Comparison of ENCODE assay signal across 28 cellular contexts in the genomic region with DNA sequence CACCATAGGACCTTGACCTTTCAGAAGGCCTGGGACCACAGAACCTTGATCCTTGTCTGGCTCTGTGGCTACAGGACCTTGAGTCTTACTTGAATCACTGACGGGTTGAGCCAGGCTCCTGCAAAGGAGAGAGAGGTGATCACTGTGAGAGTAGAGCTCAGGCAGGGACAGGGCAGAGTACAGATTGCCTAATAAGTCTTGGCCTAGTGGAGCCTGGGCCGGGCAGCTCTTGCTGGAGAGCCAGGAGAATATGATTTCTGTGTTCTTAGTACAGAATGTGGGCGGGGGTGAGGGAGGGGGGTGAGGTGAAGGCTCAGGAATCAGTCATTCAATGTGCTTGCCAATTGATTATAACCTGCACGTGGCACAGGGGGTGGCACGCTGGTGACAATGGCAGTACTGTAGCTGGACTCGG. TPM values are rescaled to one million over a fixed set of nuclear protein-coding genes. Genes with fewer than 3 reads are reported as not detected.
A peak's percentile ranks its signal among the peaks of the same experiment; 100 is the strongest.
DNase-seq lines count a peak whose midpoint lies in the region; FAIRE-seq and TF ChIP-seq lines count a peak whose summit lies in the region.
"Had no signal": no experiment of that assay in that cellular context is flagged by ENCODE, and none has a peak within 500 bp of the region (broad histone marks: within the 10 kb centered on the region; RNA-seq: fewer than 3 reads in every experiment).

No MANE protein-coding gene starts in this region.

- no peak overlapping the region for H3K4me3 Mint-ChIP-seq in astrocyte (ENCODE audit: unreplicated experiment)
- H3K4me3 Mint-ChIP-seq: CD14-positive monocyte, HFFc6 had no signal

- H3K27ac ChIP-seq in left ventricle myocardium inferior (replicated peaks) (peak overlapping the region; percentile 58), right atrium auricular region (no peak overlapping the region), astrocyte (ENCODE audit: low read depth, low read length) (no peak overlapping the region), liver (ENCODE audit: low read depth in 1 of 2, low read length in 2 of 2) (no peak overlapping the region), small intestine (ENCODE audit: low read depth in 1 of 2, low read length in 1 of 2) (peak overlapping the region in 1 of 2 donors; percentile 56), transverse colon (no peak overlapping the region)
- H3K27ac ChIP-seq: RWPE1, SK-N-MC had no signal

- no peak for TF ChIP-seq POLR2A in transverse colon (IDR thresholded peaks at IDR 0.05)

- WGBS in liver = 45% methylated on average over 6 of the region's 6 CpGs
- WGBS in small intestine, 3 donors = 20 to 63% (median 50%) methylated on average over 6 of the region's 6 CpGs
- 77 to 80% methylated on average over 4 to 6 of the region's 6 CpGs for whole genome bisulfite sequencing in transverse colon (ENCODE audit: low coverage in 1 of 2), 2 donors

- peak in 1 of 2 donors; percentile 17 for TF ChIP-seq RAD21 in liver (IDR thresholded peaks at IDR 0.05)

- H2AFZ ChIP-seq in astrocyte (ENCODE audit: low read depth, low read length) = no peak overlapping the region

- FAIRE-seq in astrocyte (lab: Jason Lieb, UNC) = no peak
- no peak for FAIRE-seq in small intestine (lab: Jason Lieb, UNC)

- no peaks in the 10 kb centered on the region for H3K9me3 Mint-ChIP-seq in astrocyte (ENCODE audit: unreplicated experiment)
- H3K9me3 Mint-ChIP-seq: CD8-positive, alpha-beta memory T cell; HFFc6 had no signal

- H3K27ac Mint-ChIP-seq in astrocyte (ENCODE audit: unreplicated experiment) = peak overlapping the region; percentile 66
- H3K27ac Mint-ChIP-seq: HFFc6 had no signal

- no peaks in the 10 kb centered on the region for H3K79me2 ChIP-seq in astrocyte (ENCODE audit: insufficient read depth, low read length)

- H3K4me1 Mint-ChIP-seq in astrocyte (ENCODE audit: low read depth, unreplicated experiment) = peaks cover 3% of the 10 kb centered on the region

- TF ChIP-seq CTCF in left ventricle myocardium inferior (IDR thresholded peaks at IDR 0.05; ENCODE audit: borderline replicate concordance) (no peak), right atrium auricular region (IDR thresholded peaks at IDR 0.05) (no peak), astrocyte (IDR thresholded peaks at IDR 0.05; ENCODE audit: insufficient read depth, low read depth, low read length) (no peak), liver (IDR thresholded peaks at IDR 0.05; ENCODE audit: low read depth, low read length, missing input control) (no peak), transverse colon (IDR thresholded peaks at IDR 0.05) (no peak)

- no peaks in the 10 kb centered on the region for H4K20me1 ChIP-seq in astrocyte (ENCODE audit: insufficient read depth, low read length)

- no peak overlapping the region for H3K4me2 ChIP-seq in astrocyte (ENCODE audit: low read length)

- DNase-seq in left ventricle myocardium inferior = no peak
- no peak for DNase-seq in right atrium auricular region (ENCODE audit: low spot score)
- DNase-seq in astrocyte (ENCODE audit: low read depth) = no peak
- DNase-seq in small intestine = peak; percentile 93
- DNase-seq in dedifferentiated amniotic fluid mesenchymal stem cell (ENCODE audit: extremely low spot score) = no peak
- DNase-seq in head of caudate nucleus = no peak
- no peak for DNase-seq in transverse colon
- DNase-seq: 8988T; ACHN; BE2C; CD8-positive, alpha-beta memory T cell; DMS53; GOT3; HFFc6; Karpas-422; NCI-H1092; NCI-H1417 treated with DMSO at 0.1 percent for 48 hours; NCI-H1694 treated with DMSO at 0.1 percent for 48 hours; NCI-H2081; NCI-H226; NCI-H510A; NCI-H69; SIG-M5 had no signal

- H3K36me3 ChIP-seq in left ventricle myocardium inferior (no peaks in the 10 kb centered on the region), right atrium auricular region (no peaks in the 10 kb centered on the region), astrocyte (ENCODE audit: insufficient read depth, low read length) (no peaks in the 10 kb centered on the region), liver (ENCODE audit: control insufficient read depth in 4 of 4, insufficient read depth in 3 of 4, low read depth in 1 of 4, low read length in 3 of 4) (no peaks in the 10 kb centered on the region), small intestine (ENCODE audit: control insufficient read depth in 2 of 2, insufficient read depth in 2 of 2, low read length in 2 of 2) (no peaks in the 10 kb centered on the region), transverse colon (no peaks in the 10 kb centered on the region)
- H3K36me3 ChIP-seq: BE2C, HAP-1 had no signal

- H3K27me3 Mint-ChIP-seq in astrocyte (ENCODE audit: low read depth, unreplicated experiment) = peaks cover 20% of the 10 kb centered on the region

- H3K36me3 Mint-ChIP-seq in astrocyte (ENCODE audit: low read depth, unreplicated experiment) = peaks cover 3% of the 10 kb centered on the region
- H3K36me3 Mint-ChIP-seq: CD14-positive monocyte had no signal

- H3K9ac ChIP-seq in astrocyte (ENCODE audit: low read length) (no peak overlapping the region), liver (ENCODE audit: low read depth in 1 of 2, low read length in 2 of 2) (no peak overlapping the region)

- intact Hi-C loops in left ventricle myocardium inferior (cut with micrococcal nuclease) (no loop called here), head of caudate nucleus (cut with DNase I) (no loop called here), transverse colon (cut with DNase I; ENCODE audit: low total_unique reads) (no loop called here)

- H3K9me3 ChIP-seq in left ventricle myocardium inferior (replicated peaks) = no peaks in the 10 kb centered on the region
- H3K9me3 ChIP-seq in right atrium auricular region = no peaks in the 10 kb centered on the region
- H3K9me3 ChIP-seq in astrocyte (ENCODE audit: insufficient read depth, low read depth, low read length) = no peaks in the 10 kb centered on the region
- no peaks in the 10 kb centered on the region for H3K9me3 ChIP-seq in liver (ENCODE audit: control insufficient read depth in 4 of 4, low read length in 3 of 4)
- no peaks in the 10 kb centered on the region for H3K9me3 ChIP-seq in small intestine (ENCODE audit: control insufficient read depth, low read depth)
- H3K9me3 ChIP-seq in transverse colon = no peaks in the 10 kb centered on the region
- H3K9me3 ChIP-seq: BE2C, HAP-1 had no signal

- TF ChIP-seq EP300 in transverse colon (IDR thresholded peaks at IDR 0.05; ENCODE audit: low read depth) = no peak

- peaks cover 43% of the 10 kb centered on the region for H3K4me1 ChIP-seq in left ventricle myocardium inferior
- H3K4me1 ChIP-seq in right atrium auricular region = peaks cover 0 to 18% of the 10 kb centered on the region in 2 donors
- H3K4me1 ChIP-seq in astrocyte (ENCODE audit: insufficient read depth, low read length) = peaks cover 6% of the 10 kb centered on the region
- peaks cover 0 to 10% (median 5%) of the 10 kb centered on the region in 4 donors for H3K4me1 ChIP-seq in liver (ENCODE audit: control insufficient read depth in 4 of 4, insufficient read depth in 4 of 4, low read length in 3 of 4)
- H3K4me1 ChIP-seq in small intestine (ENCODE audit: control insufficient read depth in 2 of 2, insufficient read depth in 1 of 2, low read depth in 1 of 2, low read length in 1 of 2) = peaks cover 0 to 4% of the 10 kb centered on the region in 2 donors
- H3K4me1 ChIP-seq in transverse colon = peaks cover 0 to 9% (median 4%) of the 10 kb centered on the region in 4 donors

- H3K4me3 ChIP-seq in left ventricle myocardium inferior (no peak overlapping the region), right atrium auricular region (no peak overlapping the region), astrocyte (ENCODE audit: insufficient read depth, low read depth, low read length) (no peak overlapping the region), liver (ENCODE audit: low read depth in 1 of 3, low read length in 3 of 3) (no peak overlapping the region), small intestine (ENCODE audit: low read depth in 1 of 2, low read length in 2 of 2) (no peak overlapping the region), transverse colon (no peak overlapping the region)
- H3K4me3 ChIP-seq: HAP-1, SK-N-MC had no signal

- in situ Hi-C loops in transverse colon (cut with MboI; ENCODE audit: low pct_ligation_motif_present in 1 of 4, low pct_unique_long_range_greater_than_20kb in 1 of 4, low sequenced_read_pairs in 3 of 4) = no loop called here

- no peaks in the 10 kb centered on the region for H3K27me3 ChIP-seq in left ventricle myocardium inferior (ENCODE audit: low read depth)
- no peaks in the 10 kb centered on the region for H3K27me3 ChIP-seq in right atrium auricular region
- no peaks in the 10 kb centered on the region for H3K27me3 ChIP-seq in astrocyte (ENCODE audit: insufficient read depth, low read length)
- no peaks in the 10 kb centered on the region for H3K27me3 ChIP-seq in liver (ENCODE audit: control insufficient read depth in 4 of 4, insufficient read depth in 4 of 4, low read length in 3 of 4)
- H3K27me3 ChIP-seq in small intestine (ENCODE audit: control insufficient read depth in 2 of 2, insufficient read depth in 2 of 2, low read length in 2 of 2) = no peaks in the 10 kb centered on the region
- H3K27me3 ChIP-seq in transverse colon = peaks cover 9% of the 10 kb centered on the region
- H3K27me3 ChIP-seq: BE2C had no signal

RNA-seq across cellular contexts. Expression of a gene that starts 26.0 kb away (rescaled TPM):
- total RNA-seq in left ventricle myocardium inferior (57.6 TPM), right atrium auricular region (100 to 1,000 TPM; 114 to 195 TPM), astrocyte (768 and 923 TPM in 2 replicates), liver (100 to 1,000 TPM in 1 of 2 donors, 10 to 100 TPM in 1; 95.3 to 118 TPM), transverse colon (100 to 1,000 TPM in 1 of 4 donors, 10 to 100 TPM in 3; 34.8 to 169 (median 76.0) TPM)
- polyA plus RNA-seq in liver (10 to 100 TPM in 1 of 2 donors, 1 to 10 TPM in 1; 5.0 to 42.1 TPM), small intestine (10 to 100 TPM in 1 of 3 donors, 1 to 10 TPM in 2; 8.1 to 58.5 (median 8.6) TPM)
